9 cellular contexts compared by ENCODE assay signal in genomic region chr20:62201173-62202082, GRCh38. TPM values are rescaled to one million over a fixed set of nuclear protein-coding genes. Genes with fewer than 3 reads are reported as not detected.
DNase-seq lines count a peak whose midpoint lies in the region; ATAC-seq and TF ChIP-seq lines count a peak whose summit lies in the region.
"Had no signal": no experiment of that assay in that cellular context is flagged by ENCODE, and none has a peak within 500 bp of the region (broad histone marks: within the 10 kb centered on the region; RNA-seq: fewer than 3 reads in every experiment).

No MANE protein-coding gene starts in this region.

- no peak overlapping the region for H2AFZ ChIP-seq in hepatocyte

- peak overlapping the region in 7 of 8 donors; percentile 64 to 88 (median 78) for H3K4me3 Mint-ChIP-seq in naive B cell
- no peak overlapping the region for H3K4me3 Mint-ChIP-seq in activated CD4-positive, alpha-beta memory T cell treated with anti-CD3 and anti-CD28 coated beads, Interleukin-2, amount 10 ng/mL, durations not matched to agents 7 days and 5 days

- TF ChIP-seq POLR2A in testis (IDR thresholded peaks at IDR 0.05), result no peak

- POLR2A ChIA-PET in activated CD4-positive, alpha-beta memory T cell treated with anti-CD3 and anti-CD28 coated beads, Interleukin-2, amount 10 ng/mL, durations not matched to agents 7 days and 5 days (lab: Charles Lee), result no interaction called here

- H3K36me3 ChIP-seq in hepatocyte (replicated peaks; ENCODE audit: insufficient read depth, low read depth) (no peaks in the 10 kb centered on the region), testis (ENCODE audit: low read depth, missing control alignments) (no peaks in the 10 kb centered on the region)

- H3K27me3 Mint-ChIP-seq in naive B cell, result no peaks in the 10 kb centered on the region
- no peaks in the 10 kb centered on the region for H3K27me3 Mint-ChIP-seq in activated CD4-positive, alpha-beta memory T cell treated with anti-CD3 and anti-CD28 coated beads, Interleukin-2, amount 10 ng/mL, durations not matched to agents 7 days and 5 days

- H3K4me3 ChIP-seq in hepatocyte (no peak overlapping the region), testis (no peak overlapping the region)

- H3K4me2 ChIP-seq in hepatocyte, result no peak overlapping the region

- H3K27me3 ChIP-seq in hepatocyte (no peaks in the 10 kb centered on the region), testis (no peaks in the 10 kb centered on the region)

- no peaks in the 10 kb centered on the region for H3K9me2 ChIP-seq in hepatocyte (replicated peaks; ENCODE audit: insufficient read depth)

- H3K9me3 Mint-ChIP-seq in naive B cell, result no peaks in the 10 kb centered on the region
- H3K9me3 Mint-ChIP-seq in activated CD4-positive, alpha-beta memory T cell treated with anti-CD3 and anti-CD28 coated beads, Interleukin-2, amount 10 ng/mL, durations not matched to agents 7 days and 5 days, result no peaks in the 10 kb centered on the region

- H3K79me2 ChIP-seq in hepatocyte, result no peaks in the 10 kb centered on the region

- intact Hi-C loops in testis (cut with DNase I; ENCODE audit: low total_unique reads), result no loop called here

- H3K27ac Mint-ChIP-seq in naive B cell, result peak overlapping the region in 5 of 6 donors; percentile 55 to 82 (median 77)
- no peak overlapping the region for H3K27ac Mint-ChIP-seq in activated CD4-positive, alpha-beta memory T cell treated with anti-CD3 and anti-CD28 coated beads, Interleukin-2, amount 10 ng/mL, durations not matched to agents 7 days and 5 days

- H4K20me1 ChIP-seq in hepatocyte (ENCODE audit: insufficient read depth, poor library complexity, severe bottlenecking), result no peaks in the 10 kb centered on the region

- H3K9me3 ChIP-seq in hepatocyte (ENCODE audit: low read depth) (no peaks in the 10 kb centered on the region), testis (no peaks in the 10 kb centered on the region)

- DNase-seq in NCI-H2171 treated with DMSO at 0.1 percent for 48 hours (lab: John Stamatoyannopoulos, UW), result peak; percentile 51
- peak; percentile 24 for DNase-seq in naive B cell
- DNase-seq in hepatocyte (ENCODE audit: low spot score), result no peak
- no peak for DNase-seq in testis
- no peak for DNase-seq in activated CD4-positive, alpha-beta memory T cell treated with anti-CD3 and anti-CD28 coated beads, Interleukin-2, amount 10 ng/mL, durations not matched to agents 7 days and 5 days
- DNase-seq: activated T-cell treated with anti-CD3 and anti-CD28 coated beads, Interleukin-2, amount 50 U/mL, for 48 hours; NCI-H748 treated with DMSO at 0.1 percent for 48 hours had no signal

- H3K27ac ChIP-seq in hepatocyte (no peak overlapping the region), testis (no peak overlapping the region)

- no peaks in the 10 kb centered on the region for H3K4me1 ChIP-seq in hepatocyte (ENCODE audit: insufficient read depth)
- no peaks in the 10 kb centered on the region for H3K4me1 ChIP-seq in testis

- H3K4me1 Mint-ChIP-seq in naive B cell, result peaks cover 18 to 32% (median 26%) of the 10 kb centered on the region in 3 donors
- no peaks in the 10 kb centered on the region for H3K4me1 Mint-ChIP-seq in activated CD4-positive, alpha-beta memory T cell treated with anti-CD3 and anti-CD28 coated beads, Interleukin-2, amount 10 ng/mL, durations not matched to agents 7 days and 5 days

- TF ChIP-seq CTCF in hepatocyte (IDR thresholded peaks at IDR 0.05; ENCODE audit: poor library complexity) (no peak), testis (IDR thresholded peaks at IDR 0.05) (no peak)

- WGBS in hepatocyte (ENCODE audit: low lambda C conversion rate, missing lambda C conversion rate), result 95% methylated on average over 38 of the region's 38 CpGs
- 87 to 92% methylated on average over 16 to 32 of the region's 38 CpGs for WGBS in testis, 2 donors

- H3K36me3 Mint-ChIP-seq in naive B cell, result peaks cover 4 to 8% of the 10 kb centered on the region in 2 donors
- peaks cover 36% of the 10 kb centered on the region for H3K36me3 Mint-ChIP-seq in activated CD4-positive, alpha-beta memory T cell treated with anti-CD3 and anti-CD28 coated beads, Interleukin-2, amount 10 ng/mL, durations not matched to agents 7 days and 5 days (ENCODE audit: low read depth)

- peak; percentile 50 for ATAC-seq in GM18868 (IDR thresholded peaks at IDR 0.05; ENCODE audit: unreplicated experiment)
- peak; percentile 86 for ATAC-seq in HG02852 (IDR thresholded peaks at IDR 0.05; ENCODE audit: unreplicated experiment)
- ATAC-seq in naive B cell (ENCODE audit: low read depth in 2 of 2), result peak; percentile 95 to 96

- CTCF ChIA-PET in activated CD4-positive, alpha-beta memory T cell treated with anti-CD3 and anti-CD28 coated beads, Interleukin-2, amount 10 ng/mL, durations not matched to agents 7 days and 5 days (lab: Charles Lee), result no interaction called here

RNA-seq across cellular contexts. Expression of gene MTG2, which starts 18.6 kb away (rescaled TPM):
- polyA plus RNA-seq in naive B cell (ENCODE audit: low read depth in 6 of 6) (10 to 100 TPM; 12.7 to 19.1 (median 16.3) TPM), hepatocyte (21.8 and 26.7 TPM in 2 replicates), testis (ENCODE audit: insufficient read depth, low read depth, low replicate concordance) (53.3 TPM)
- total RNA-seq in hepatocyte (16.7 and 18.4 TPM in 2 replicates), testis (10 to 100 TPM; 61.9 to 76.8 TPM)
- 10 to 100 TPM; 25.6 to 27.2 TPM for total RNA-seq in activated CD4-positive, alpha-beta memory T cell treated with anti-CD3 and anti-CD28 coated beads, Interleukin-2, amount 10 ng/mL, durations not matched to agents 7 days and 5 days

RNA-seq across cellular contexts. Expression of gene HRH3, which starts 18.6 kb away (rescaled TPM):
- not detected for polyA plus RNA-seq in naive B cell (ENCODE audit: low read depth in 6 of 6)
- total RNA-seq in hepatocyte, result not detected in 2 replicates
- not detected in 2 replicates for polyA plus RNA-seq in hepatocyte
- 1 to 10 TPM; 1.1 to 2.5 TPM for total RNA-seq in testis
- 0.67 TPM for polyA plus RNA-seq in testis (ENCODE audit: insufficient read depth, low read depth, low replicate concordance)
- not detected for total RNA-seq in activated CD4-positive, alpha-beta memory T cell treated with anti-CD3 and anti-CD28 coated beads, Interleukin-2, amount 10 ng/mL, durations not matched to agents 7 days and 5 days

RNA-seq across cellular contexts. Expression of gene OSBPL2, which starts 36.9 kb away (rescaled TPM):
- polyA plus RNA-seq in naive B cell (ENCODE audit: low read depth in 6 of 6), result 10 to 100 TPM; 15.8 to 29.5 (median 17.7) TPM
- 37.0 and 40.5 TPM in 2 replicates for total RNA-seq in hepatocyte
- polyA plus RNA-seq in hepatocyte, result 39.6 and 45.9 TPM in 2 replicates
- 10 to 100 TPM; 49.8 to 57.2 TPM for total RNA-seq in testis
- polyA plus RNA-seq in testis (ENCODE audit: insufficient read depth, low read depth, low replicate concordance), result 48.5 TPM
- total RNA-seq in activated CD4-positive, alpha-beta memory T cell treated with anti-CD3 and anti-CD28 coated beads, Interleukin-2, amount 10 ng/mL, durations not matched to agents 7 days and 5 days, result 10 to 100 TPM; 40.3 to 40.6 TPM

RNA-seq across cellular contexts. Expression of gene SS18L1, which starts 57.9 kb away (rescaled TPM):
- polyA plus RNA-seq in naive B cell (ENCODE audit: low read depth in 6 of 6) (1 to 10 TPM in 3 of 6 donors, under 1 TPM in 2, not detected in 1; 0.41 to 1.7 (median 1.2) TPM), hepatocyte (1.8 and 2.1 TPM in 2 replicates), testis (ENCODE audit: insufficient read depth, low read depth, low replicate concordance) (16.2 TPM)
- total RNA-seq in hepatocyte (13.0 and 14.4 TPM in 2 replicates), testis (10 to 100 TPM; 54.6 to 69.5 TPM)
- total RNA-seq in activated CD4-positive, alpha-beta memory T cell treated with anti-CD3 and anti-CD28 coated beads, Interleukin-2, amount 10 ng/mL, durations not matched to agents 7 days and 5 days, result 10 to 100 TPM; 15.1 to 16.7 TPM

RNA-seq across cellular contexts. Expression of gene PSMA7, which starts 58.2 kb away (rescaled TPM):
- polyA plus RNA-seq in naive B cell (ENCODE audit: low read depth in 6 of 6) (100 to 1,000 TPM; 367 to 572 (median 436) TPM), hepatocyte (408 and 450 TPM in 2 replicates), testis (ENCODE audit: insufficient read depth, low read depth, low replicate concordance) (124 TPM)
- total RNA-seq in hepatocyte (270 and 277 TPM in 2 replicates), testis (100 to 1,000 TPM; 146 to 203 TPM)
- 100 to 1,000 TPM; 243 to 246 TPM for total RNA-seq in activated CD4-positive, alpha-beta memory T cell treated with anti-CD3 and anti-CD28 coated beads, Interleukin-2, amount 10 ng/mL, durations not matched to agents 7 days and 5 days

Comparison
In these comparisons a context has a peak if more than half of its experiments do, and no peak if none do; other contexts are left out.
1. DNase-seq: peak in NCI-H2171 treated with DMSO at 0.1 percent for 48 hours (single experiment) and naive B cell (single experiment); none in hepatocyte (single experiment), testis (single experiment) and activated CD4-positive, alpha-beta memory T cell treated with anti-CD3 and anti-CD28 coated beads, Interleukin-2, amount 10 ng/mL, durations not matched to agents 7 days and 5 days (single experiment).
2. Peak in every context shown above with its lines, with median percentiles within 50 percentile points of each other: ATAC-seq.